21 cellular contexts compared by ENCODE assay signal in genomic region chr7:47095906-47096305, GRCh38.
"Had no signal": no experiment of that assay in that cellular context is flagged by ENCODE, and none has a peak within 500 bp of the region (broad histone marks: within the 10 kb centered on the region; RNA-seq: fewer than 3 reads in every experiment).

No MANE protein-coding gene starts in this region.

- H3K9me3 ChIP-seq: lower lobe of right lung, right lobe of liver, thoracic aorta had no signal

- H2AFZ ChIP-seq: parathyroid adenoma had no signal

- H3K27ac ChIP-seq: brain microvascular endothelial cell, lower lobe of right lung, parathyroid adenoma, right lobe of liver, thoracic aorta, VCaP had no signal

- H3K79me2 ChIP-seq: parathyroid adenoma had no signal

- H3K4me1 ChIP-seq: lower lobe of right lung, parathyroid adenoma, right lobe of liver had no signal

- H3K9ac ChIP-seq: parathyroid adenoma had no signal

- DNase-seq: activated CD4-positive, alpha-beta T cell treated with anti-CD3 and anti-CD28 coated beads, Interleukin-2, amount 50 U/mL, for 1 hour; activated CD4-positive, CD25-positive, alpha-beta regulatory T cell treated with anti-CD3 and anti-CD28 coated beads, Interleukin-2, amount 50 U/mL, for 72 hours; activated CD8-positive, alpha-beta memory T cell treated with anti-CD3 and anti-CD28 coated beads for 24 hours; activated CD8-positive, alpha-beta memory T cell treated with anti-CD3 and anti-CD28 coated beads, Interleukin-2, amount 50 U/mL, for 48 hours; activated effector memory CD4-positive, alpha-beta T cell treated with Interleukin-2 at 50 U/mL for 16 hours; activated naive CD4-positive, alpha-beta T cell treated with anti-CD3 and anti-CD28 coated beads, Interleukin-2, amount 50 U/mL, for 16 hours; activated T-cell treated with anti-CD3 and anti-CD28 coated beads, Interleukin-2, amount 50 U/mL, for 48 hours; aorta; brain microvascular endothelial cell; central memory CD4-positive, alpha-beta T cell; endodermal cell; lower lobe of right lung; natural killer cell; right lobe of liver; stimulated activated CD4-positive, alpha-beta T cell treated with anti-CD3 and anti-CD28 coated beads, Interleukin-4, amount 100 ng/mL, for 24 hours; T-helper 1 cell; T-helper 9 cell had no signal

- H3K27me3 ChIP-seq: brain microvascular endothelial cell, right lobe of liver had no signal

- H3K4me3 ChIP-seq: lower lobe of right lung, right lobe of liver, thoracic aorta had no signal

- ATAC-seq: lower lobe of right lung; natural killer cell; right lobe of liver; stimulated activated memory B cell treated with anti-CD40 and anti-IgM and Interleukin-4, amounts not matched to agents 10 μg/mL and 1 μg/mL and 100 μg/mL, for 72 hours had no signal

- H3K36me3 ChIP-seq: brain microvascular endothelial cell, lower lobe of right lung, right lobe of liver, thoracic aorta had no signal
